35 cellular contexts compared by ENCODE assay signal in the genomic region with DNA sequence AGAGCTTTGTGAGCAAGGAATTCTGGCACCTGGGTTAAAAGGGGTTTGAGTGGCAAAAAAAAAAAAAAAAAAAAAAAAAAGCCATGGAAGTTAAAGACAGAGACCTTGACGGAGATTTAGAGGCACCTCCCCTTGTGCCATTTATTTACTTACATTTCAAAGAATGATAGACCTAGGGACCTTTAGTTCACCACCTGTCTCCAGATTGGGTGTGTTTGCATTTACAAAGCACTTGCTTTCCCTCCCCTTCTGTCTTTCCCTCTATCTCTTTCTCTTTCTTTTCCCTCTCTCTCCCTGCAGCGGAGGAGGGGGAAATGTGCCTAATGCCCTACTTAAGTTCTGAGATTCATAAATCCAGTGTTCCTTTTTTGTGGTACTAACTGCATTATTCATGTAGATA.
"Had no signal": no experiment of that assay in that cellular context is flagged by ENCODE, and none has a peak within 500 bp of the region (broad histone marks: within the 10 kb centered on the region; RNA-seq: fewer than 3 reads in every experiment).

No MANE protein-coding gene starts in this region.

- ATAC-seq: activated CD4-positive, alpha-beta T cell treated with anti-CD3 and anti-CD28 coated beads for 36 hours; activated CD4-positive, CD25-positive, alpha-beta regulatory T cell treated with anti-CD3 and anti-CD28 coated beads, Interleukin-2, amount 50 U/mL, for 24 hours; activated CD8-positive, alpha-beta memory T cell treated with anti-CD3 and anti-CD28 coated beads, Interleukin-2, amount 10 ng/mL, durations not matched to agents 7 days and 5 days; activated CD8-positive, alpha-beta T cell treated with anti-CD3 and anti-CD28 coated beads, Interleukin-2, amount 10 ng/mL, durations not matched to agents 7 days and 5 days; activated naive CD8-positive, alpha-beta T cell treated with anti-CD3 and anti-CD28 coated beads, Interleukin-2, amount 50 U/mL, for 24 hours had no signal

- H3K4me3 ChIP-seq: ascending aorta, breast epithelium had no signal

- H3K4me1 Mint-ChIP-seq: activated CD4-positive, alpha-beta memory T cell treated with anti-CD3 and anti-CD28 coated beads, Interleukin-2, amount 10 ng/mL, durations not matched to agents 7 days and 5 days; activated CD4-positive, alpha-beta T cell treated with anti-CD3 and anti-CD28 coated beads for 36 hours; activated CD4-positive, alpha-beta T cell treated with anti-CD3 and anti-CD28 coated beads, Interleukin-2, amount 10 ng/mL, durations not matched to agents 7 days and 5 days; activated CD8-positive, alpha-beta memory T cell treated with anti-CD3 and anti-CD28 coated beads, Interleukin-2, amount 10 ng/mL, durations not matched to agents 7 days and 5 days; activated naive CD4-positive, alpha-beta T cell treated with anti-CD3 and anti-CD28 coated beads, Interleukin-2, amount 10 ng/mL, durations not matched to agents 7 days and 5 days; activated naive CD4-positive, alpha-beta T cell treated with anti-CD3 and anti-CD28 coated beads, Interleukin-2, amount 50 U/mL, for 24 hours; activated naive CD8-positive, alpha-beta T cell treated with anti-CD3 and anti-CD28 coated beads, Interleukin-2, amount 10 ng/mL, durations not matched to agents 7 days and 5 days; activated naive CD8-positive, alpha-beta T cell treated with anti-CD3 and anti-CD28 coated beads, Interleukin-2, amount 50 U/mL, for 24 hours had no signal

- DNase-seq: activated CD4-positive, alpha-beta memory T cell treated with anti-CD3 and anti-CD28 coated beads, Interleukin-2, amount 10 ng/mL, durations not matched to agents 7 days and 5 days; activated CD4-positive, alpha-beta T cell treated with anti-CD3 and anti-CD28 coated beads for 1 hour; activated CD4-positive, alpha-beta T cell treated with anti-CD3 and anti-CD28 coated beads for 36 hours; activated CD4-positive, alpha-beta T cell treated with anti-CD3 and anti-CD28 coated beads for 48 hours; activated CD4-positive, alpha-beta T cell treated with anti-CD3 and anti-CD28 coated beads, Interleukin-2, amount 10 ng/mL, durations not matched to agents 7 days and 5 days; activated CD4-positive, alpha-beta T cell treated with anti-CD3 and anti-CD28 coated beads, Interleukin-2, amount 50 U/mL, for 48 hours; activated CD4-positive, CD25-positive, alpha-beta regulatory T cell; activated CD8-positive, alpha-beta memory T cell treated with anti-CD3 and anti-CD28 coated beads for 24 hours; activated CD8-positive, alpha-beta memory T cell treated with anti-CD3 and anti-CD28 coated beads, Interleukin-2, amount 10 ng/mL, durations not matched to agents 7 days and 5 days; activated CD8-positive, alpha-beta memory T cell treated with anti-CD3 and anti-CD28 coated beads, Interleukin-2, amount 50 U/mL, for 48 hours; activated CD8-positive, alpha-beta T cell treated with anti-CD3 and anti-CD28 coated beads, Interleukin-2, amount 10 ng/mL, durations not matched to agents 7 days and 5 days; activated effector memory CD4-positive, alpha-beta T cell treated with Interleukin-2 at 50 U/mL for 16 hours; activated gamma-delta T cell; activated naive CD4-positive, alpha-beta T cell treated with anti-CD3 and anti-CD28 coated beads, Interleukin-2, amount 10 ng/mL, durations not matched to agents 7 days and 5 days; activated naive CD4-positive, alpha-beta T cell treated with Interleukin-2 at 50 U/mL for 16 hours; activated naive CD8-positive, alpha-beta T cell treated with anti-CD3 and anti-CD28 coated beads, Interleukin-2, amount 10 ng/mL, durations not matched to agents 7 days and 5 days; activated naive CD8-positive, alpha-beta T cell treated with anti-CD3 and anti-CD28 coated beads, Interleukin-2, amount 50 U/mL, for 24 hours; activated T-cell treated with anti-CD3 and anti-CD28 coated beads, Interleukin-2, amount 50 U/mL, for 24 hours; activated T-cell treated with anti-CD3 and anti-CD28 coated beads, Interleukin-2, amount 50 U/mL, for 48 hours; amygdala; anterior cingulate cortex; brain microvascular endothelial cell; central memory CD4-positive, alpha-beta T cell; T-helper 1 cell; T-helper 2 cell; T-helper 9 cell had no signal

- H3K9me3 Mint-ChIP-seq: activated CD4-positive, alpha-beta memory T cell treated with anti-CD3 and anti-CD28 coated beads, Interleukin-2, amount 10 ng/mL, durations not matched to agents 7 days and 5 days; activated CD4-positive, alpha-beta T cell treated with anti-CD3 and anti-CD28 coated beads, Interleukin-2, amount 10 ng/mL, durations not matched to agents 7 days and 5 days; activated naive CD4-positive, alpha-beta T cell treated with anti-CD3 and anti-CD28 coated beads, Interleukin-2, amount 10 ng/mL, durations not matched to agents 7 days and 5 days; activated naive CD4-positive, alpha-beta T cell treated with anti-CD3 and anti-CD28 coated beads, Interleukin-2, amount 50 U/mL, for 24 hours; activated naive CD8-positive, alpha-beta T cell treated with anti-CD3 and anti-CD28 coated beads, Interleukin-2, amount 10 ng/mL, durations not matched to agents 7 days and 5 days; activated T-helper 2 cell treated with anti-CD3 and anti-CD28 coated beads, Interferon-gamma antibody, Interleukin-2, Interleukin-4, amounts not matched to agents 10 μg/mL and 5 μg/mL and 100 μg/mL, durations not matched to agents 14 hours and 24 hours and 36 hours; T-helper 1 cell treated with Interleukin-12 subunit alpha and Interleukin-12 subunit beta and Interleukin-4 antibody, amounts not matched to agents 30 μg/mL and 1 μg/mL, for 36 hours; T-helper 2 cell treated with Interferon-gamma antibody and Interleukin-4, amounts not matched to agents 5 μg/mL and 100 μg/mL, for 36 hours had no signal

- H3K27me3 ChIP-seq: ascending aorta, brain microvascular endothelial cell, breast epithelium had no signal

- H3K4me3 Mint-ChIP-seq: activated CD4-positive, alpha-beta memory T cell treated with anti-CD3 and anti-CD28 coated beads, Interleukin-2, amount 10 ng/mL, durations not matched to agents 7 days and 5 days; activated CD4-positive, alpha-beta T cell treated with anti-CD3 and anti-CD28 coated beads for 36 hours; activated CD4-positive, alpha-beta T cell treated with anti-CD3 and anti-CD28 coated beads, Interleukin-2, amount 10 ng/mL, durations not matched to agents 7 days and 5 days; activated CD8-positive, alpha-beta memory T cell treated with anti-CD3 and anti-CD28 coated beads, Interleukin-2, amount 10 ng/mL, durations not matched to agents 7 days and 5 days; activated CD8-positive, alpha-beta T cell treated with anti-CD3 and anti-CD28 coated beads, Interleukin-2, amount 10 ng/mL, durations not matched to agents 7 days and 5 days; activated naive CD4-positive, alpha-beta T cell treated with anti-CD3 and anti-CD28 coated beads, Interleukin-2, amount 10 ng/mL, durations not matched to agents 7 days and 5 days; activated naive CD4-positive, alpha-beta T cell treated with anti-CD3 and anti-CD28 coated beads, Interleukin-2, amount 50 U/mL, for 24 hours; activated naive CD8-positive, alpha-beta T cell; activated naive CD8-positive, alpha-beta T cell treated with anti-CD3 and anti-CD28 coated beads, Interleukin-2, amount 10 ng/mL, durations not matched to agents 7 days and 5 days; activated naive CD8-positive, alpha-beta T cell treated with anti-CD3 and anti-CD28 coated beads, Interleukin-2, amount 50 U/mL, for 24 hours; activated T-cell treated with anti-CD3 and anti-CD28 coated beads, Interleukin-2, amount 50 U/mL, for 24 hours; T-helper 1 cell treated with Interleukin-12 subunit alpha and Interleukin-12 subunit beta and Interleukin-4 antibody, amounts not matched to agents 30 μg/mL and 1 μg/mL, for 36 hours; T-helper 2 cell treated with Interferon-gamma antibody and Interleukin-4, amounts not matched to agents 5 μg/mL and 100 μg/mL, for 36 hours had no signal

- H3K27ac Mint-ChIP-seq: activated CD4-positive, alpha-beta memory T cell treated with anti-CD3 and anti-CD28 coated beads, Interleukin-2, amount 10 ng/mL, durations not matched to agents 7 days and 5 days; activated CD4-positive, alpha-beta T cell treated with anti-CD3 and anti-CD28 coated beads for 36 hours; activated CD4-positive, alpha-beta T cell treated with anti-CD3 and anti-CD28 coated beads, Interleukin-2, amount 10 ng/mL, durations not matched to agents 7 days and 5 days; activated CD8-positive, alpha-beta memory T cell treated with anti-CD3 and anti-CD28 coated beads, Interleukin-2, amount 10 ng/mL, durations not matched to agents 7 days and 5 days; activated CD8-positive, alpha-beta T cell treated with anti-CD3 and anti-CD28 coated beads, Interleukin-2, amount 10 ng/mL, durations not matched to agents 7 days and 5 days; activated naive CD4-positive, alpha-beta T cell treated with anti-CD3 and anti-CD28 coated beads, Interleukin-2, amount 10 ng/mL, durations not matched to agents 7 days and 5 days; activated naive CD4-positive, alpha-beta T cell treated with anti-CD3 and anti-CD28 coated beads, Interleukin-2, amount 50 U/mL, for 24 hours; activated naive CD8-positive, alpha-beta T cell; activated naive CD8-positive, alpha-beta T cell treated with anti-CD3 and anti-CD28 coated beads, Interleukin-2, amount 10 ng/mL, durations not matched to agents 7 days and 5 days; activated naive CD8-positive, alpha-beta T cell treated with anti-CD3 and anti-CD28 coated beads, Interleukin-2, amount 50 U/mL, for 24 hours; activated T-cell treated with anti-CD3 and anti-CD28 coated beads, Interleukin-2, amount 50 U/mL, for 24 hours; activated T-helper 2 cell treated with anti-CD3 and anti-CD28 coated beads, Interferon-gamma antibody, Interleukin-2, Interleukin-4, amounts not matched to agents 10 μg/mL and 5 μg/mL and 100 μg/mL, durations not matched to agents 14 hours and 24 hours and 36 hours; T-helper 1 cell treated with Interleukin-12 subunit alpha and Interleukin-12 subunit beta and Interleukin-4 antibody, amounts not matched to agents 30 μg/mL and 1 μg/mL, for 36 hours; T-helper 2 cell treated with Interferon-gamma antibody and Interleukin-4, amounts not matched to agents 5 μg/mL and 100 μg/mL, for 36 hours had no signal

- H3K4me1 ChIP-seq: ascending aorta, breast epithelium had no signal

- H3K27ac ChIP-seq: ascending aorta, brain microvascular endothelial cell, breast epithelium, VCaP had no signal

- H3K27me3 Mint-ChIP-seq: activated CD4-positive, alpha-beta memory T cell treated with anti-CD3 and anti-CD28 coated beads, Interleukin-2, amount 10 ng/mL, durations not matched to agents 7 days and 5 days; activated CD4-positive, alpha-beta T cell treated with anti-CD3 and anti-CD28 coated beads for 36 hours; activated CD4-positive, alpha-beta T cell treated with anti-CD3 and anti-CD28 coated beads, Interleukin-2, amount 10 ng/mL, durations not matched to agents 7 days and 5 days; activated CD8-positive, alpha-beta memory T cell treated with anti-CD3 and anti-CD28 coated beads, Interleukin-2, amount 10 ng/mL, durations not matched to agents 7 days and 5 days; activated naive CD4-positive, alpha-beta T cell treated with anti-CD3 and anti-CD28 coated beads, Interleukin-2, amount 10 ng/mL, durations not matched to agents 7 days and 5 days; activated naive CD4-positive, alpha-beta T cell treated with anti-CD3 and anti-CD28 coated beads, Interleukin-2, amount 50 U/mL, for 24 hours; activated naive CD8-positive, alpha-beta T cell; activated naive CD8-positive, alpha-beta T cell treated with anti-CD3 and anti-CD28 coated beads, Interleukin-2, amount 10 ng/mL, durations not matched to agents 7 days and 5 days; activated naive CD8-positive, alpha-beta T cell treated with anti-CD3 and anti-CD28 coated beads, Interleukin-2, amount 50 U/mL, for 24 hours; activated T-cell treated with anti-CD3 and anti-CD28 coated beads, Interleukin-2, amount 50 U/mL, for 24 hours had no signal

- H3K36me3 Mint-ChIP-seq: activated CD8-positive, alpha-beta memory T cell treated with anti-CD3 and anti-CD28 coated beads, Interleukin-2, amount 10 ng/mL, durations not matched to agents 7 days and 5 days; activated naive CD4-positive, alpha-beta T cell treated with anti-CD3 and anti-CD28 coated beads, Interleukin-2, amount 10 ng/mL, durations not matched to agents 7 days and 5 days; activated naive CD4-positive, alpha-beta T cell treated with anti-CD3 and anti-CD28 coated beads, Interleukin-2, amount 50 U/mL, for 24 hours; activated naive CD8-positive, alpha-beta T cell; activated naive CD8-positive, alpha-beta T cell treated with anti-CD3 and anti-CD28 coated beads, Interleukin-2, amount 10 ng/mL, durations not matched to agents 7 days and 5 days had no signal

- H3K36me3 ChIP-seq: ascending aorta, brain microvascular endothelial cell, breast epithelium had no signal

- H3K9me3 ChIP-seq: ascending aorta had no signal
